In the genomic region with DNA sequence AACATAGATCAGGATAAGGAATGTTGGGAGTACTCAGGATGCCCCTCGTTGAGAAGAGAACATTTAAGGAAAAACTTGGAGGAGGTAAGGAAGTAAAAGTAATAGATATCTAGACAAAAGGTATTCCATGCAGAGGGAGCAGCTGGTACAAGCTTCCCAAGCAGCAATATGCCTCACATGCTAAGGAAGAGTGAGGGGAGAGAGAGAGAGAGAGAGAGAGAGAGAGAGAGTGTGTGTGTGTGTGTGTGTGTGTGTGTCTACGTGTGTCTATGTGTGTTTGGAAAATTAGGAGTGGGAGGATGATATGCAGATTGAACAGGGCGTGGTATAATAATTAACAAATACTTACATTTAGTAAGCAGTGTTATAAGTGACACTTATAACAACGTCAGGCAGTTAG, we compare ENCODE assay signal across 15 cellular contexts. TPM values are rescaled to one million over a fixed set of nuclear protein-coding genes. Genes with fewer than 3 reads are reported as not detected.
DNase-seq lines count a peak whose midpoint lies in the region; ATAC-seq, FAIRE-seq and TF ChIP-seq lines count a peak whose summit lies in the region.
"Had no signal": no experiment of that assay in that cellular context is flagged by ENCODE, and none has a peak within 500 bp of the region (broad histone marks: within the 10 kb centered on the region; RNA-seq: fewer than 3 reads in every experiment).

No MANE protein-coding gene starts in this region.

- H2BK120ac ChIP-seq in mesendoderm (ENCODE audit: low read depth, low read length): peak overlapping the region; percentile 99
- H2BK120ac ChIP-seq in neuronal stem cell (ENCODE audit: low read depth, low read length): no peak overlapping the region

- TF ChIP-seq CTCF in OCI-LY3 (IDR thresholded peaks at IDR 0.05; ENCODE audit: low read depth, low read length): no peak

- DNase-seq in mesendoderm (peak; percentile 33), neuronal stem cell (ENCODE audit: low spot score) (no peak), GM19239 (ENCODE audit: insufficient read length, low spot score) (no peak), NCI-H226 (no peak)
- DNase-seq: CD8-positive, alpha-beta T cell; DMS79; GOT3; HFFc6 had no signal

- peak overlapping the region; percentile 82 for H3K56ac ChIP-seq in mesendoderm (ENCODE audit: low read length)

- ATAC-seq in GM21381 (IDR thresholded peaks at IDR 0.05; ENCODE audit: unreplicated experiment) (no peak), HG02981 (IDR thresholded peaks at IDR 0.05; ENCODE audit: unreplicated experiment) (no peak)

- H3K4me3 ChIP-seq in OCI-LY3 (ENCODE audit: low read length): no peak overlapping the region
- H3K4me3 ChIP-seq in mesendoderm (ENCODE audit: low read length): no peak overlapping the region
- no peak overlapping the region for H3K4me3 ChIP-seq in neuronal stem cell (ENCODE audit: low read length in 2 of 2)
- H3K4me3 ChIP-seq: BLaER1, GM12878 had no signal

- H2BK15ac ChIP-seq in mesendoderm (replicated peaks; ENCODE audit: low read depth): peak overlapping the region; percentile 57
- H2BK15ac ChIP-seq in neuronal stem cell (ENCODE audit: low read length): no peak overlapping the region

- H2AFZ ChIP-seq in OCI-LY3 (ENCODE audit: low read depth, low read length): no peak overlapping the region
- H2AFZ ChIP-seq in neuronal stem cell (ENCODE audit: low read length): no peak overlapping the region

- H3K27me3 ChIP-seq in OCI-LY3 (ENCODE audit: low read depth, low read length): peaks cover 12% of the 10 kb centered on the region; the same call in 1 of the 2 replicates
- no peaks in the 10 kb centered on the region for H3K27me3 ChIP-seq in mesendoderm (ENCODE audit: insufficient read depth, low read length, poor library complexity)
- no peaks in the 10 kb centered on the region for H3K27me3 ChIP-seq in neuronal stem cell (ENCODE audit: control insufficient read depth in 3 of 3, insufficient read depth in 3 of 3, low read depth in 1 of 3, low read length in 3 of 3)
- H3K27me3 ChIP-seq: BLaER1 had no signal

- WGBS in mesendoderm (ENCODE audit: extremely low coverage, insufficient coverage, low lambda C conversion rate): no CpG with 5 or more reads among the region's 4 CpGs
- no CpG with 5 or more reads among the region's 4 CpGs for WGBS in neuronal stem cell (ENCODE audit: extremely low coverage in 2 of 2, insufficient read length in 2 of 2, insufficient replicate concordance in 1 of 2), 2 donors

- H2AK5ac ChIP-seq in mesendoderm (ENCODE audit: low read length) (no peak overlapping the region), neuronal stem cell (ENCODE audit: low read depth, low read length) (no peak overlapping the region)

- H3K27ac ChIP-seq in OCI-LY3 (ENCODE audit: low read length) (no peak overlapping the region), mesendoderm (ENCODE audit: low read depth, low read length) (peak overlapping the region; percentile 87), neuronal stem cell (replicated peaks; ENCODE audit: low read length) (peak overlapping the region; percentile 86)
- H3K27ac ChIP-seq: BLaER1, C4-2B had no signal

- H3K4me1 ChIP-seq in OCI-LY3 (ENCODE audit: low read length): peaks cover 2% of the 10 kb centered on the region; the same call in 1 of the 2 replicates
- peaks cover 17% of the 10 kb centered on the region for H3K4me1 ChIP-seq in mesendoderm (ENCODE audit: control insufficient read depth, low read depth, low read length)
- peaks cover 15 to 41% of the 10 kb centered on the region in 2 donors for H3K4me1 ChIP-seq in neuronal stem cell (ENCODE audit: control insufficient read depth in 2 of 2, insufficient read depth in 1 of 2, low read depth in 1 of 2, low read length in 2 of 2)

- peak overlapping the region; percentile 80 for H3K18ac ChIP-seq in mesendoderm (ENCODE audit: low read length)
- H3K18ac ChIP-seq in neuronal stem cell (ENCODE audit: low read length): no peak overlapping the region

- no peak overlapping the region for H4K5ac ChIP-seq in mesendoderm (ENCODE audit: low read length)

- H2BK5ac ChIP-seq in mesendoderm (ENCODE audit: low read length) (peak overlapping the region; percentile 93), neuronal stem cell (ENCODE audit: low read length) (no peak overlapping the region)

- H3K4ac ChIP-seq in mesendoderm (ENCODE audit: low read depth, low read length) (no peak overlapping the region), neuronal stem cell (ENCODE audit: low read length) (no peak overlapping the region)

- no peak overlapping the region for H3K14ac ChIP-seq in neuronal stem cell (ENCODE audit: low read length)

- H4K8ac ChIP-seq in mesendoderm (ENCODE audit: low read depth, low read length) (no peak overlapping the region), neuronal stem cell (ENCODE audit: low read depth, low read length) (no peak overlapping the region)

- no peak overlapping the region for H2BK12ac ChIP-seq in neuronal stem cell (ENCODE audit: low read length)

- H3K23ac ChIP-seq in mesendoderm (ENCODE audit: low read length) (no peak overlapping the region), neuronal stem cell (ENCODE audit: low read depth, low read length, poor library complexity) (no peak overlapping the region)

- peaks cover 2% of the 10 kb centered on the region; the same call in 1 of the 2 replicates for H3K9me3 ChIP-seq in OCI-LY3 (ENCODE audit: insufficient read depth, low read length)
- H3K9me3 ChIP-seq in neuronal stem cell (replicated peaks in 1 of 2; ENCODE audit: control insufficient read depth in 2 of 2, insufficient read depth in 1 of 2, low read depth in 1 of 2, low read length in 2 of 2): peaks cover 0 to 3% of the 10 kb centered on the region in 2 donors
- H3K9me3 ChIP-seq: Caco-2 had no signal

- no peaks in the 10 kb centered on the region for H3K79me1 ChIP-seq in mesendoderm (ENCODE audit: low read length)
- no peaks in the 10 kb centered on the region for H3K79me1 ChIP-seq in neuronal stem cell (ENCODE audit: low read depth, low read length)

- no peaks in the 10 kb centered on the region for H4K20me1 ChIP-seq in OCI-LY3 (ENCODE audit: insufficient read depth, low read length)
- H4K20me1 ChIP-seq: BLaER1 had no signal

- H4K91ac ChIP-seq in neuronal stem cell (ENCODE audit: low read depth, low read length, poor library complexity): no peak overlapping the region

- H3K36me3 ChIP-seq in OCI-LY3 (replicated peaks; ENCODE audit: low read depth, low read length) (no peaks in the 10 kb centered on the region), mesendoderm (ENCODE audit: control insufficient read depth, insufficient read depth, low read length) (no peaks in the 10 kb centered on the region), neuronal stem cell (replicated peaks in 1 of 2; ENCODE audit: control insufficient read depth in 2 of 2, insufficient read depth in 2 of 2, low read length in 2 of 2) (no peaks in the 10 kb centered on the region)
- H3K36me3 ChIP-seq: BLaER1 had no signal

- peak overlapping the region; percentile 30; the same call in 1 of the 2 replicates for H3K4me2 ChIP-seq in OCI-LY3 (ENCODE audit: low read length)
- no peak overlapping the region for H3K4me2 ChIP-seq in mesendoderm (ENCODE audit: low read length)
- H3K4me2 ChIP-seq in neuronal stem cell (ENCODE audit: insufficient read depth, low read length, poor library complexity, severe bottlenecking): no peak overlapping the region
- H3K4me2 ChIP-seq: BLaER1 had no signal

- no peaks in the 10 kb centered on the region for H3K79me2 ChIP-seq in OCI-LY3 (ENCODE audit: low read length)
- no peaks in the 10 kb centered on the region for H3K79me2 ChIP-seq in mesendoderm (ENCODE audit: control insufficient read depth, insufficient read depth, low read length)

- H3K9ac ChIP-seq in OCI-LY3 (ENCODE audit: low read length): no peak overlapping the region
- peak overlapping the region; percentile 26 for H3K9ac ChIP-seq in mesendoderm (ENCODE audit: low read length)
- H3K9ac ChIP-seq in neuronal stem cell (ENCODE audit: low read depth, low read length, poor library complexity): no peak overlapping the region
- H3K9ac ChIP-seq: BLaER1 had no signal

- no peak for FAIRE-seq in GM19239 (lab: Jason Lieb, UNC)
- FAIRE-seq: GM12878 had no signal

RNA-seq across cellular contexts. Expression of gene PARP11, which starts 9.2 kb away (rescaled TPM):
- 7.2 TPM for polyA plus RNA-seq in mesendoderm (2013, experiment 1 of 2)
- 8.6 TPM for polyA plus RNA-seq in mesendoderm (2013, experiment 2 of 2)
- 14.8 TPM for polyA plus RNA-seq in neuronal stem cell (2013, experiment 1 of 2)
- polyA plus RNA-seq in neuronal stem cell (2013, experiment 2 of 2): 15.5 TPM
